Comparison of ENCODE assay signal across 1 cellular context in genomic region chr2:46971914-46972313, GRCh38.
TF ChIP-seq lines count a peak whose summit lies in the region.

No MANE protein-coding gene starts in this region.

TF ChIP-seq in HEK293T, 16 proteins besides CTCF, POLR2A, EP300 and RAD21:
- TF ChIP-seq ELF4 (IDR thresholded peaks at IDR 0.05) (no peak), CTBP1 (IDR thresholded peaks at IDR 0.05; ENCODE audit: borderline replicate concordance) (no peak), FOXM1 (IDR thresholded peaks at IDR 0.05; ENCODE audit: borderline replicate concordance) (no peak), LEF1 (IDR thresholded peaks at IDR 0.05; ENCODE audit: borderline replicate concordance) (no peak), ZNF384 (IDR thresholded peaks at IDR 0.05) (no peak), SUZ12 (IDR thresholded peaks at IDR 0.05) (no peak), NFRKB (IDR thresholded peaks at IDR 0.05) (no peak), ARNT (IDR thresholded peaks at IDR 0.05) (no peak), PKNOX1 (IDR thresholded peaks at IDR 0.05) (no peak), FOXA1 (IDR thresholded peaks at IDR 0.05) (no peak), HDGF (IDR thresholded peaks at IDR 0.05; ENCODE audit: borderline replicate concordance) (no peak), TARDBP (IDR thresholded peaks at IDR 0.05) (no peak), FOXK2 (IDR thresholded peaks at IDR 0.05) (no peak), L3MBTL2 (conservative IDR thresholded peaks at IDR 0.05) (no peak), BHLHE40 (IDR thresholded peaks at IDR 0.05; ENCODE audit: borderline replicate concordance) (no peak), SP1 (IDR thresholded peaks at IDR 0.05) (no peak)
